In the genomic region with DNA sequence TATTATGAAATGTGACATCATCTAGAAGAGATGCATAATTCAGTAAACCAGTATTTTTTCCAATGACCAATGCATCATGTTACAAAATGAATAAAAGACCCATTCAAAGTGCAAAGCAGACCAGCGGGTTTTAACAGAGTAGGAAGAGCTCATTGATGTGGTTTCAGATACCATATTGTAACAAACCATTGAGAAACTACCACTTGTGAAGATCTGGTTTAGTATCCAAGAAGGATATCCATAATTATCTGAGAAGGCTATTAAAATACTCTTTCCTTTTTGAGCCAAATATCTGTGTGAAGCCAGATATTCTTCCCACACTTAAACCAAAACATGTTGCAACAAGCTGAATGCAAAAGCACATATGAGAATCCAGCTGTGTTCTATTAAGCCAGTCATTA, we compare ENCODE assay signal across 19 cellular contexts. TPM values are rescaled to one million over a fixed set of nuclear protein-coding genes. Genes with fewer than 3 reads are reported as not detected.
DNase-seq lines count a peak whose midpoint lies in the region; ATAC-seq and TF ChIP-seq lines count a peak whose summit lies in the region.
"Had no signal": no experiment of that assay in that cellular context is flagged by ENCODE, and none has a peak within 500 bp of the region (broad histone marks: within the 10 kb centered on the region; RNA-seq: fewer than 3 reads in every experiment).

No MANE protein-coding gene starts in this region.

- intact Hi-C loops in tibial artery (cut with DNase I; ENCODE audit: low total_unique reads), result no loop called here

- WGBS in tibial nerve, 2 donors, result 16 to 21% methylated on average over 1 of the region's 1 CpG

- H3K27ac ChIP-seq in tibial nerve (peak overlapping the region in 3 of 4 donors; percentile 11 to 75 (median 67)), tibial artery (no peak overlapping the region)
- H3K27ac ChIP-seq: neural progenitor cell, RWPE1, thoracic aorta had no signal

- TF ChIP-seq POLR2A in tibial nerve (IDR thresholded peaks at IDR 0.05), result no peak

- H3K27me3 ChIP-seq in tibial nerve, result peaks cover 0 to 17% of the 10 kb centered on the region in 2 donors
- H3K27me3 ChIP-seq in tibial artery, result peaks cover 0 to 66% of the 10 kb centered on the region in 2 donors
- H3K27me3 ChIP-seq: neural progenitor cell had no signal

- no peak overlapping the region for H3K27ac Mint-ChIP-seq in HFFc6
- H3K27ac Mint-ChIP-seq: T-helper 17 cell had no signal

- no peaks in the 10 kb centered on the region for H3K9me3 Mint-ChIP-seq in HFFc6
- H3K9me3 Mint-ChIP-seq: neural progenitor cell had no signal

- ATAC-seq in GM21367 (IDR thresholded peaks at IDR 0.05; ENCODE audit: unreplicated experiment), result no peak
- ATAC-seq: GM12878, HCT116, right cardiac atrium, T-helper 17 cell had no signal

- peaks cover 6% of the 10 kb centered on the region; the same call in 1 of the 2 replicates for H3K4me1 Mint-ChIP-seq in HFFc6 (ENCODE audit: low read depth)
- H3K4me1 Mint-ChIP-seq: T-helper 17 cell had no signal

- no peak overlapping the region for H3K4me3 Mint-ChIP-seq in HFFc6
- H3K4me3 Mint-ChIP-seq: neural progenitor cell, T-helper 17 cell had no signal

- no peak for TF ChIP-seq EP300 in tibial nerve (IDR thresholded peaks at IDR 0.05)

- H3K36me3 ChIP-seq in tibial nerve (no peaks in the 10 kb centered on the region), tibial artery (no peaks in the 10 kb centered on the region)
- H3K36me3 ChIP-seq: neural progenitor cell, thoracic aorta had no signal

- TF ChIP-seq CTCF in fibroblast of mammary gland (conservative IDR thresholded peaks at IDR 0.05; ENCODE audit: control insufficient read depth, insufficient read depth, low read depth, low read length) (no peak), tibial nerve (IDR thresholded peaks at IDR 0.05) (no peak), tibial artery (IDR thresholded peaks at IDR 0.05) (no peak), HFFc6 (IDR thresholded peaks at IDR 0.05) (no peak)

- peaks cover 0 to 19% (median 6%) of the 10 kb centered on the region in 4 donors for H3K4me1 ChIP-seq in tibial nerve
- peaks cover 0 to 7% (median 0%) of the 10 kb centered on the region in 4 donors for H3K4me1 ChIP-seq in tibial artery

- peaks cover 46% of the 10 kb centered on the region for H3K27me3 Mint-ChIP-seq in HFFc6 (ENCODE audit: insufficient read depth)

- no peaks in the 10 kb centered on the region for H3K36me3 Mint-ChIP-seq in HFFc6 (ENCODE audit: low read depth)
- H3K36me3 Mint-ChIP-seq: neural progenitor cell had no signal

- DNase-seq in NCI-H510A treated with DMSO at 0.1 percent for 48 hours (lab: John Stamatoyannopoulos, UW) (peak; percentile 22), NCI-H510A (lab: John Stamatoyannopoulos, UW) (no peak), NCI-H69 (lab: John Stamatoyannopoulos, UW) (peak; percentile 66), fibroblast of mammary gland (ENCODE audit: low read depth) (peak; percentile 50), tibial nerve (ENCODE audit: low spot score in 2 of 2) (no peak), tibial artery (no peak), HFFc6 (no peak)
- DNase-seq: activated gamma-delta T cell; EL; NCI-H524 treated with DMSO at 0.1 percent for 48 hours; right cardiac atrium; stimulated activated CD4-positive, alpha-beta T cell treated with anti-CD3 and anti-CD28 coated beads, Interleukin-1b, Interleukin-23, amount 100 ng/mL, for 48 hours; T-helper 17 cell had no signal

- no peak overlapping the region for H3K4me3 ChIP-seq in fibroblast of mammary gland (ENCODE audit: control insufficient read depth, low read depth, low read length)
- no peak overlapping the region for H3K4me3 ChIP-seq in tibial nerve
- H3K4me3 ChIP-seq in tibial artery, result no peak overlapping the region
- H3K4me3 ChIP-seq: GM12878, neural progenitor cell, thoracic aorta had no signal

- H3K9me3 ChIP-seq in tibial nerve, result no peaks in the 10 kb centered on the region
- no peaks in the 10 kb centered on the region for H3K9me3 ChIP-seq in tibial artery
- H3K9me3 ChIP-seq: thoracic aorta had no signal

RNA-seq across cellular contexts. Expression of a gene that starts 47.7 kb away (rescaled TPM):
- 10 to 100 TPM; 20.9 to 52.0 (median 30.5) TPM for total RNA-seq in tibial nerve
- total RNA-seq in HFFc6 (2021; fragmentation: NEBNext Ultra II Directional; extraction: Animal tissue kit (Norgen Biotek cat#: 25700)), result 10 to 100 TPM in 1 of 6 experiments, 1 to 10 TPM in 5; 7.1 to 10.4 (median 7.9) TPM

RNA-seq across cellular contexts. Expression of a gene that starts 48.0 kb away (rescaled TPM):
- total RNA-seq in tibial nerve, result 10 to 100 TPM; 27.3 to 80.4 (median 30.9) TPM
- total RNA-seq in HFFc6 (2021; fragmentation: NEBNext Ultra II Directional; extraction: Animal tissue kit (Norgen Biotek cat#: 25700)), result 10 to 100 TPM; 12.8 to 23.1 (median 18.7) TPM

Comparison
In these comparisons a context has a peak if more than half of its experiments do, and no peak if none do; other contexts are left out.
1. DNase-seq: peak in NCI-H510A treated with DMSO at 0.1 percent for 48 hours (single experiment), NCI-H69 (single experiment) and fibroblast of mammary gland (single experiment); none in NCI-H510A (single experiment), tibial nerve (0 of 2), tibial artery (0 of 2) and HFFc6 (single experiment).
2. H3K27ac ChIP-seq: peak in tibial nerve (3 of 4); none in tibial artery (0 of 2).